1 cellular context compared by ENCODE assay signal in the genomic region with DNA sequence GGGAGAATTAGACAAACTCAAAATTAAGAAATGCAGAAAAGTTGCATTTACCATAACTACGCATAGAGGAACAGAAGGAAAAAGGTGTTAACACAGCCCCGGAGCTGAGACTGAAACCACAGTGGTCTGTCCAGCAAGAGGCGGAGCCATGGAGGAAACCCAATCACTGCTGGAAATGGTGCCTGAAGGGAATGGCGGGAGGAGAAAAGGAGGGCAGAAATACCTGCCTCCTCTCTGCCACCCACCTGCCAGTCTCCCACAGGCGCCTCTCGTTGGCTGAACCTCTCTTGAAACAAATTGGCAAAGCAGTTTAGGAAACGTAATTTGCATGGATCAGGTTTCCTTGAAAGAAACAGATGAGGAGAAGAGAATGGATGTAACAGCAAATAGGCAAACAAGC.
TF ChIP-seq lines count a peak whose summit lies in the region.

No MANE protein-coding gene starts in this region.

TF ChIP-seq in HepG2, 621 proteins besides CTCF, POLR2A, EP300 and RAD21:
- TF ChIP-seq ZNF101 (CRISPR knock-in tag; IDR thresholded peaks at IDR 0.05; ENCODE audit: borderline replicate concordance, low read depth): no peak
- TF ChIP-seq MIER3 (CRISPR knock-in tag; IDR thresholded peaks at IDR 0.05; ENCODE audit: borderline replicate concordance): no peak
- no peak for TF ChIP-seq NFKB2 (CRISPR knock-in tag; IDR thresholded peaks at IDR 0.05; ENCODE audit: borderline replicate concordance)
- no peak for TF ChIP-seq ZNF572 (CRISPR knock-in tag; IDR thresholded peaks at IDR 0.05)
- no peak for TF ChIP-seq ZFAT (CRISPR knock-in tag; conservative IDR thresholded peaks at IDR 0.05)
- TF ChIP-seq SOX5 (CRISPR knock-in tag; IDR thresholded peaks at IDR 0.05; ENCODE audit: borderline replicate concordance): no peak
- no peak for TF ChIP-seq ZNF564 (CRISPR knock-in tag; IDR thresholded peaks at IDR 0.05)
- TF ChIP-seq, protein P1, sequence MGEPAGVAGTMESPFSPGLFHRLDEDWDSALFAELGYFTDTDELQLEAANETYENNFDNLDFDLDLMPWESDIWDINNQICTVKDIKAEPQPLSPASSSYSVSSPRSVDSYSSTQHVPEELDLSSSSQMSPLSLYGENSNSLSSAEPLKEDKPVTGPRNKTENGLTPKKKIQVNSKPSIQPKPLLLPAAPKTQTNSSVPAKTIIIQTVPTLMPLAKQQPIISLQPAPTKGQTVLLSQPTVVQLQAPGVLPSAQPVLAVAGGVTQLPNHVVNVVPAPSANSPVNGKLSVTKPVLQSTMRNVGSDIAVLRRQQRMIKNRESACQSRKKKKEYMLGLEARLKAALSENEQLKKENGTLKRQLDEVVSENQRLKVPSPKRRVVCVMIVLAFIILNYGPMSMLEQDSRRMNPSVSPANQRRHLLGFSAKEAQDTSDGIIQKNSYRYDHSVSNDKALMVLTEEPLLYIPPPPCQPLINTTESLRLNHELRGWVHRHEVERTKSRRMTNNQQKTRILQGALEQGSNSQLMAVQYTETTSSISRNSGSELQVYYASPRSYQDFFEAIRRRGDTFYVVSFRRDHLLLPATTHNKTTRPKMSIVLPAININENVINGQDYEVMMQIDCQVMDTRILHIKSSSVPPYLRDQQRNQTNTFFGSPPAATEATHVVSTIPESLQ (CRISPR knock-in tag; conservative IDR thresholded peaks at IDR 0.05): no peak
- TF ChIP-seq, protein P2, sequence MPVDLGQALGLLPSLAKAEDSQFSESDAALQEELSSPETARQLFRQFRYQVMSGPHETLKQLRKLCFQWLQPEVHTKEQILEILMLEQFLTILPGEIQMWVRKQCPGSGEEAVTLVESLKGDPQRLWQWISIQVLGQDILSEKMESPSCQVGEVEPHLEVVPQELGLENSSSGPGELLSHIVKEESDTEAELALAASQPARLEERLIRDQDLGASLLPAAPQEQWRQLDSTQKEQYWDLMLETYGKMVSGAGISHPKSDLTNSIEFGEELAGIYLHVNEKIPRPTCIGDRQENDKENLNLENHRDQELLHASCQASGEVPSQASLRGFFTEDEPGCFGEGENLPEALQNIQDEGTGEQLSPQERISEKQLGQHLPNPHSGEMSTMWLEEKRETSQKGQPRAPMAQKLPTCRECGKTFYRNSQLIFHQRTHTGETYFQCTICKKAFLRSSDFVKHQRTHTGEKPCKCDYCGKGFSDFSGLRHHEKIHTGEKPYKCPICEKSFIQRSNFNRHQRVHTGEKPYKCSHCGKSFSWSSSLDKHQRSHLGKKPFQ (CRISPR knock-in tag; IDR thresholded peaks at IDR 0.05; ENCODE audit: insufficient replicate concordance): no peak
- no peak for TF ChIP-seq CHD2 (IDR thresholded peaks at IDR 0.05; ENCODE audit: low read depth, low read length)
- TF ChIP-seq MBD4 (IDR thresholded peaks at IDR 0.05; ENCODE audit: borderline replicate concordance, low read length): no peak
- no peak for TF ChIP-seq ZNF777 (CRISPR knock-in tag; IDR thresholded peaks at IDR 0.05)
TF ChIP-seq in HepG2: peak in this region for 0.
